ENCODE assay signal across 23 cellular contexts in genomic region chr5:110477923-110478322, GRCh38.
DNase-seq lines count a peak whose midpoint lies in the region; TF ChIP-seq lines count a peak whose summit lies in the region.
"Had no signal": no experiment of that assay in that cellular context is flagged by ENCODE, and none has a peak within 500 bp of the region (broad histone marks: within the 10 kb centered on the region; RNA-seq: fewer than 3 reads in every experiment).

No MANE protein-coding gene starts in this region.

- H3K4me1 Mint-ChIP-seq in chondrocyte (ENCODE audit: low read depth): peaks cover 45% of the 10 kb centered on the region
- H3K4me1 Mint-ChIP-seq in osteocyte (ENCODE audit: unreplicated experiment): peaks cover 33% of the 10 kb centered on the region
- H3K4me1 Mint-ChIP-seq in nephron progenitor cell: no peaks in the 10 kb centered on the region

- H3K9me3 Mint-ChIP-seq in chondrocyte (ENCODE audit: low read depth) (peaks cover 12% of the 10 kb centered on the region), osteocyte (ENCODE audit: unreplicated experiment) (peaks cover 3% of the 10 kb centered on the region), nephron progenitor cell (peaks cover 4% of the 10 kb centered on the region)

- no peak for TF ChIP-seq POLR2A in sigmoid colon (IDR thresholded peaks at IDR 0.05)

- WGBS in sigmoid colon, 2 donors: 80 to 86% methylated on average over 3 of the region's 3 CpGs

- intact Hi-C loops in sigmoid colon (cut with DNase I): no loop called here

- H3K4me3 Mint-ChIP-seq in chondrocyte (ENCODE audit: unreplicated experiment): no peak overlapping the region
- H3K4me3 Mint-ChIP-seq in osteocyte (ENCODE audit: unreplicated experiment): no peak overlapping the region
- H3K4me3 Mint-ChIP-seq in nephron progenitor cell: no peak overlapping the region
- H3K4me3 Mint-ChIP-seq: H9 had no signal

- no peak for TF ChIP-seq EP300 in sigmoid colon (IDR thresholded peaks at IDR 0.05)

- no peaks in the 10 kb centered on the region for H3K27me3 ChIP-seq in SJSA1 (replicated peaks)
- no peaks in the 10 kb centered on the region for H3K27me3 ChIP-seq in sigmoid colon
- H3K27me3 ChIP-seq: pancreas, vagina had no signal

- H3K36me3 Mint-ChIP-seq in chondrocyte (ENCODE audit: low read depth) (peaks cover 4% of the 10 kb centered on the region), osteocyte (ENCODE audit: unreplicated experiment) (peaks cover 1% of the 10 kb centered on the region), nephron progenitor cell (ENCODE audit: low read depth) (no peaks in the 10 kb centered on the region)

- H3K4me3 ChIP-seq in SJSA1 (no peak overlapping the region), sigmoid colon (no peak overlapping the region)
- H3K4me3 ChIP-seq: coronary artery, pancreas, vagina had no signal

- peak overlapping the region; percentile 88 for H3K27ac Mint-ChIP-seq in chondrocyte (ENCODE audit: unreplicated experiment)
- H3K27ac Mint-ChIP-seq in osteocyte (ENCODE audit: unreplicated experiment): peak overlapping the region; percentile 76
- H3K27ac Mint-ChIP-seq in nephron progenitor cell: no peak overlapping the region

- H3K27ac ChIP-seq in SJSA1: peak overlapping the region; percentile 47
- no peak overlapping the region for H3K27ac ChIP-seq in sigmoid colon
- H3K27ac ChIP-seq: coronary artery, HL-60, KMS-11, pancreas, vagina had no signal

- no peak for TF ChIP-seq CTCF in chondrocyte (IDR thresholded peaks at IDR 0.05)
- no peak for TF ChIP-seq CTCF in osteocyte (IDR thresholded peaks at IDR 0.05)
- no peak for TF ChIP-seq CTCF in sigmoid colon (IDR thresholded peaks at IDR 0.05)
- TF ChIP-seq CTCF in nephron progenitor cell (IDR thresholded peaks at IDR 0.05): no peak

- peak; percentile 37 for DNase-seq in ELR (ENCODE audit: low read depth)
- DNase-seq in SJSA1 (ENCODE audit: low read depth in 1 of 2, low spot score in 2 of 2): peak in 1 of 2 experiments; percentile 49
- DNase-seq in chondrocyte (ENCODE audit: low spot score): no peak
- DNase-seq in osteocyte (ENCODE audit: extremely low spot score, unreplicated experiment): no peak
- no peak for DNase-seq in NCI-H187 (lab: John Stamatoyannopoulos, UW)
- DNase-seq in NCI-H146 (lab: John Stamatoyannopoulos, UW): no peak
- DNase-seq in sigmoid colon: no peak
- DNase-seq in nephron progenitor cell: no peak
- DNase-seq: activated CD4-positive, alpha-beta T cell treated with anti-CD3 and anti-CD28 coated beads for 4 hours; activated CD8-positive, alpha-beta memory T cell treated with anti-CD3 and anti-CD28 coated beads, Interleukin-2, amount 50 U/mL, for 48 hours; activated gamma-delta T cell; COR-L47; H9; NCI-H1105 treated with DMSO at 0.1 percent for 48 hours; NCI-H82; pancreas; PC-3; small intestine; stimulated activated CD4-positive, alpha-beta T cell treated with anti-CD3 and anti-CD28 coated beads, Interleukin-4, amount 100 ng/mL, for 4 hours had no signal

- H3K4me1 ChIP-seq in SJSA1 (replicated peaks) (peaks cover 20% of the 10 kb centered on the region), sigmoid colon (no peaks in the 10 kb centered on the region)
- H3K4me1 ChIP-seq: pancreas, vagina had no signal

- no peaks in the 10 kb centered on the region for H3K27me3 Mint-ChIP-seq in chondrocyte (ENCODE audit: low read depth)
- H3K27me3 Mint-ChIP-seq in osteocyte (ENCODE audit: unreplicated experiment): no peaks in the 10 kb centered on the region
- no peaks in the 10 kb centered on the region for H3K27me3 Mint-ChIP-seq in nephron progenitor cell (ENCODE audit: low read depth, poor library complexity)

- H3K9me3 ChIP-seq in SJSA1 (replicated peaks) (no peaks in the 10 kb centered on the region), sigmoid colon (peaks cover 0 to 3% (median 0%) of the 10 kb centered on the region in 4 donors)
- H3K9me3 ChIP-seq: pancreas, vagina had no signal

- no peaks in the 10 kb centered on the region for H3K36me3 ChIP-seq in SJSA1
- H3K36me3 ChIP-seq in sigmoid colon: no peaks in the 10 kb centered on the region
- H3K36me3 ChIP-seq: pancreas, vagina had no signal
